Comparison of ENCODE assay signal across 8 cellular contexts in genomic region chr9:88988796-88989641, GRCh38. TPM values are rescaled to one million over a fixed set of nuclear protein-coding genes. Genes with fewer than 3 reads are reported as not detected.
DNase-seq lines count a peak whose midpoint lies in the region; ATAC-seq, FAIRE-seq and TF ChIP-seq lines count a peak whose summit lies in the region.

No MANE protein-coding gene starts in this region.

- H3K27ac ChIP-seq in H1 (ENCODE audit: low read depth, low read length): no peak overlapping the region
- peak overlapping the region in 7 of 8 donors; percentile 54 to 71 (median 63) for H3K27ac ChIP-seq in spleen
- no peak overlapping the region for H3K27ac ChIP-seq in aorta (ENCODE audit: low read depth in 1 of 2, low read length in 2 of 2)

- CTCF ChIA-PET in H1 (lab: Charles Lee; ENCODE audit: partially characterized antibody): interaction anchor here (0.7 to 1.5 kb wide), 5 partner anchors 18 to 394 kb away, joined by 3 to 4 read pairs (median 3); no protein-coding TSS in a partner anchor

- H3K4me3 ChIP-seq in H1 (ENCODE audit: extremely low read depth in 1 of 4, insufficient read depth in 2 of 4, low read depth in 3 of 4, low read length in 4 of 4): no peak overlapping the region
- peak overlapping the region in 1 of 8 donors; percentile 3 for H3K4me3 ChIP-seq in spleen
- H3K4me3 ChIP-seq in aorta (ENCODE audit: low read length in 2 of 2): no peak overlapping the region

- H3K27me3 ChIP-seq in H1 (replicated peaks in 1 of 4; ENCODE audit: control insufficient read depth in 3 of 4, extremely low read depth in 1 of 4, insufficient read depth in 3 of 4, low read length in 3 of 4) (peaks cover 0 to 4% (median 1%) of the 10 kb centered on the region in 4 experiments; a peak in 2 of 7 replicates), spleen (replicated peaks in 1 of 7) (peaks cover 0 to 55% (median 8%) of the 10 kb centered on the region in 7 donors), aorta (ENCODE audit: control insufficient read depth in 1 of 2, insufficient read depth in 2 of 2, low read length in 1 of 2) (no peaks in the 10 kb centered on the region)

- TF ChIP-seq CTCF in H1 (IDR thresholded peaks at IDR 0.05; ENCODE audit: control extremely low read depth in 1 of 3, insufficient read depth in 1 of 3, low read depth in 1 of 3, low read length in 3 of 3): no peak
- no peak for TF ChIP-seq CTCF in spleen (IDR thresholded peaks at IDR 0.05 in 8 of 11, conservative IDR thresholded peaks at IDR 0.05 in 3 of 11)

- no peak overlapping the region for H3K4ac ChIP-seq in H1 (replicated peaks; ENCODE audit: insufficient read length, low read depth, low read length)

- H2BK5ac ChIP-seq in H1 (ENCODE audit: low read depth, low read length): no peak overlapping the region

- H2BK120ac ChIP-seq in H1 (replicated peaks; ENCODE audit: low read depth, low read length): no peak overlapping the region

- TF ChIP-seq EP300 in H1 (IDR thresholded peaks at IDR 0.05; ENCODE audit: borderline replicate concordance in 1 of 2, low read depth in 2 of 2, low read length in 2 of 2): no peak

- H2AFZ ChIP-seq in H1 (ENCODE audit: low read length): no peak overlapping the region

- DNase-seq in NOMO-1 treated with DMSO at 0.1 percent for 48 hours (lab: John Stamatoyannopoulos, UW; ENCODE audit: unreplicated experiment) (peak; percentile 67), H1 (ENCODE audit: low read depth in 1 of 2, low spot score in 2 of 2) (no peak), spleen (no peak), NCI-H2107 treated with DMSO at 0.1 percent for 48 hours (lab: John Stamatoyannopoulos, UW; ENCODE audit: unreplicated experiment) (no peak), aorta (no peak), NCI-H510A (lab: John Stamatoyannopoulos, UW) (no peak)

- intact Hi-C loops in spleen (cut with DNase I; ENCODE audit: low total_unique reads) (loop anchor here (10.0 kb wide), 1 partner anchor 104 kb away; no protein-coding TSS in a partner anchor), aorta (cut with DNase I) (no loop called here)

- H3K14ac ChIP-seq in H1 (ENCODE audit: insufficient read length): no peak overlapping the region

- ATAC-seq in GM18861 (IDR thresholded peaks at IDR 0.05; ENCODE audit: unreplicated experiment) (peak; percentile 68), HG03457 (IDR thresholded peaks at IDR 0.05; ENCODE audit: unreplicated experiment) (no peak), aorta (ENCODE audit: low FRiP score) (no peak)

- H3K36me3 ChIP-seq in H1 (ENCODE audit: control insufficient read depth in 2 of 4, insufficient read depth in 4 of 4, low read length in 3 of 4): no peaks in the 10 kb centered on the region
- no peaks in the 10 kb centered on the region for H3K36me3 ChIP-seq in spleen
- no peaks in the 10 kb centered on the region for H3K36me3 ChIP-seq in aorta (ENCODE audit: control insufficient read depth in 1 of 2, insufficient read depth in 2 of 2, low read length in 1 of 2)

- TF ChIP-seq POLR2A in H1 (IDR thresholded peaks at IDR 0.05; ENCODE audit: control extremely low read depth in 1 of 2, low read depth in 2 of 2, low read length in 2 of 2): no peak
- no peak for TF ChIP-seq POLR2A in spleen (IDR thresholded peaks at IDR 0.05)

- 58% methylated on average over 7 of the region's 7 CpGs; no CpG with 5 or more reads in 1 of the 2 experiments for WGBS in H1 (ENCODE audit: extremely low coverage in 1 of 2, insufficient coverage in 1 of 2, insufficient read length in 1 of 2, insufficient replicate concordance in 2 of 2, low coverage in 1 of 2, low lambda C conversion rate in 2 of 2, missing lambda C conversion rate in 1 of 2), 2 experiments
- WGBS in spleen, 5 donors: 3 to 13% (median 6%) methylated on average over 7 of the region's 7 CpGs
- 40 to 41% methylated on average over 7 of the region's 7 CpGs for WGBS in aorta, 2 donors

- H4K5ac ChIP-seq in H1 (ENCODE audit: insufficient read length, low read depth, low read length): no peak overlapping the region

- no peak overlapping the region for H3K23ac ChIP-seq in H1 (ENCODE audit: insufficient read length)

- no peak overlapping the region for H2BK20ac ChIP-seq in H1 (ENCODE audit: low read length)

- no peak overlapping the region for H4K91ac ChIP-seq in H1 (replicated peaks; ENCODE audit: insufficient read length, low read length)

- no peaks in the 10 kb centered on the region for H3K79me1 ChIP-seq in H1 (ENCODE audit: low read depth, low read length)

- no peak for FAIRE-seq in H1 (lab: Jason Lieb, UNC)

- H4K20me1 ChIP-seq in H1 (replicated peaks in 1 of 2; ENCODE audit: control insufficient read depth in 1 of 2, insufficient read depth in 2 of 2, low read length in 2 of 2): peaks cover 1 to 3% of the 10 kb centered on the region in 2 experiments

- peak overlapping the region; percentile 28; the same call in 1 of the 2 replicates for H2AK5ac ChIP-seq in H1 (ENCODE audit: low read depth, low read length)

- no peak overlapping the region for H3K18ac ChIP-seq in H1 (ENCODE audit: extremely low read depth, low read length)

- H2BK15ac ChIP-seq in H1 (ENCODE audit: low read length): no peak overlapping the region

- H3K79me2 ChIP-seq in H1 (ENCODE audit: control insufficient read depth in 1 of 2, insufficient read depth in 2 of 2, low read length in 2 of 2): 0 out of 4 replicates have a peak, but pooled peaks cover 0 to 4% of the 10 kb centered on the region in 2 experiments

- no peak for TF ChIP-seq RAD21 in H1 (IDR thresholded peaks at IDR 0.05 in 1 of 2, conservative IDR thresholded peaks at IDR 0.05 in 1 of 2; ENCODE audit: low read depth in 2 of 2, low read length in 2 of 2)

- peaks cover 5 to 14% (median 12%) of the 10 kb centered on the region in 4 experiments for H3K4me1 ChIP-seq in H1 (replicated peaks in 1 of 4; ENCODE audit: control insufficient read depth in 3 of 4, insufficient read depth in 4 of 4, low read length in 3 of 4)
- peaks cover 11 to 58% (median 29%) of the 10 kb centered on the region in 6 donors for H3K4me1 ChIP-seq in spleen
- peaks cover 0 to 2% of the 10 kb centered on the region in 2 donors for H3K4me1 ChIP-seq in aorta (ENCODE audit: control insufficient read depth in 1 of 2, insufficient read depth in 2 of 2, low read length in 2 of 2)

- POLR2A ChIA-PET in H1 (lab: Charles Lee; ENCODE audit: partially characterized antibody): interaction anchor here (0.6 kb wide), 1 partner anchor 539 kb away, joined by 3 read pairs; no protein-coding TSS in a partner anchor

- H3K9ac ChIP-seq in H1 (replicated peaks in 1 of 4; ENCODE audit: extremely low read depth in 1 of 4, low read depth in 3 of 4, low read length in 3 of 4): no peak overlapping the region

- H3K23me2 ChIP-seq in H1 (ENCODE audit: low read depth, low read length): peaks cover 12% of the 10 kb centered on the region

- H4K8ac ChIP-seq in H1 (ENCODE audit: extremely low read depth, insufficient read depth, low read length): no peak overlapping the region

- peak overlapping the region in 1 of 2 experiments; percentile 76; a peak in 2 of 4 replicates for H3K4me2 ChIP-seq in H1 (ENCODE audit: insufficient read depth in 1 of 2, low read depth in 2 of 2, low read length in 2 of 2)

- H2BK12ac ChIP-seq in H1 (ENCODE audit: low read depth, low read length): 0 out of 2 replicates have a peak overlapping the region, but pooled peaks have one; percentile 3

- no peak overlapping the region for H3K56ac ChIP-seq in H1 (replicated peaks; ENCODE audit: insufficient read length, low read depth, low read length)

- H3K9me3 ChIP-seq in H1 (ENCODE audit: insufficient read depth in 2 of 2, low read depth in 1 of 2, low read length in 1 of 2) (no peaks in the 10 kb centered on the region), spleen (no peaks in the 10 kb centered on the region), aorta (ENCODE audit: control insufficient read depth, low read length) (no peaks in the 10 kb centered on the region)

TF ChIP-seq in H1, 55 proteins besides CTCF, POLR2A, EP300 and RAD21 (continues in another document):
- TF ChIP-seq NANOG (IDR thresholded peaks at IDR 0.05; ENCODE audit: insufficient read depth, low read depth, low read length, poor library complexity, severe bottlenecking): no peak
- TF ChIP-seq BACH1 (IDR thresholded peaks at IDR 0.05; ENCODE audit: low read length): no peak
- no peak for TF ChIP-seq CHD2 (IDR thresholded peaks at IDR 0.05; ENCODE audit: low read length)
- no peak for TF ChIP-seq CBX5 (IDR thresholded peaks at IDR 0.05; ENCODE audit: low read depth, low read length)

RNA-seq across cellular contexts. Expression of gene S1PR3, which starts 2.2 kb away (rescaled TPM):
- total RNA-seq in H1 (2021; fragmentation: NEBNext Ultra II Directional; extraction: Animal tissue kit (Norgen Biotek cat#: 25700)): 6.4 and 7.2 TPM in 2 replicates
- polyA plus RNA-seq in H1 (2011; rRNA removed): 3.7 and 4.9 TPM in 2 replicates
- polyA plus RNA-seq in H1 (2011; cell fraction: cytosol; rRNA removed): 3.9 TPM
- 4.7 TPM for polyA plus RNA-seq in H1 (2011; cell fraction: nucleus; rRNA removed)
- 3.4 to 4.7 TPM (median 4.2 TPM) in 4 replicates for polyA plus RNA-seq in H1 (2012, experiment 1 of 2)
- polyA plus RNA-seq in H1 (2012, experiment 2 of 2): 1.5 TPM
- 5.7 TPM for polyA plus RNA-seq in H1 (2013, experiment 1 of 2)
- polyA plus RNA-seq in H1 (2013, experiment 2 of 2): 6.4 TPM
- polyA minus RNA-seq in H1 (2011; rRNA and poly(A)+ RNA removed): 9.5 and 11.0 TPM in 2 replicates
- 4.0 TPM for polyA minus RNA-seq in H1 (2011; cell fraction: cytosol; rRNA and poly(A)+ RNA removed)
- 8.7 TPM for polyA minus RNA-seq in H1 (2011; cell fraction: nucleus; rRNA and poly(A)+ RNA removed)
- 10 to 100 TPM; 28.9 to 50.9 (median 39.9) TPM for total RNA-seq in spleen
- 10 to 100 TPM in 2 of 3 donors, 1 to 10 TPM in 1; 6.4 to 18.2 (median 13.6) TPM for polyA plus RNA-seq in spleen
- total RNA-seq in aorta: 100 to 1,000 TPM in 1 of 2 donors, 10 to 100 TPM in 1; 42.4 to 139 TPM
- 10 to 100 TPM; 31.1 to 50.6 TPM for polyA plus RNA-seq in aorta

Comparison
In these comparisons a context has a peak if more than half of its experiments do, and no peak if none do; other contexts are left out.
1. H3K27ac ChIP-seq: peak in spleen (7 of 8); none in H1 (single experiment) and aorta (0 of 2).